In the genomic region with DNA sequence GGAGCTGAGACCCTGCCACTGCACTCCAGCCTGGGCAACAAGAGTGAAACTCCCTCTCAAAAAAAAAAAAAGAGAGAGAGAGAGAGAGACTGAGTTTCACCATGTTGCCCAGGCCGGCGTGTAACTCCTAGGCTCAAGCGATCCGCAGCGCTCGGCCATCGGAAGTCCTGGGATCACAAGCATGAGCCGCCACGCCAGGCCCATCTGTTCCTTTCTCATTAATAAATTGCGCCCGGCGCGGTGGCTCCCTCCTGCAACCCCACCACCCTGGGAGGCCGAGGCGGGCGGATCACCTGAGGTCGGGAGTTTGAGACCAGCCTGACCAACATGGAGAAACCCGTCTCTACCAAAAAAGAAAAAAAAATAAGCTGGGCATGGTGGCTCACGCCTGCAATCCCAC, we compare ENCODE assay signal across 14 cellular contexts. TPM values are rescaled to one million over a fixed set of nuclear protein-coding genes. Genes with fewer than 3 reads are reported as not detected.
"Had no signal": no experiment of that assay in that cellular context is flagged by ENCODE, and none has a peak within 500 bp of the region (broad histone marks: within the 10 kb centered on the region; RNA-seq: fewer than 3 reads in every experiment).

No MANE protein-coding gene starts in this region.

RNA-seq across cellular contexts. Expression of a gene that starts 39.0 kb away (rescaled TPM):
- total RNA-seq: activated B cell treated with CpG ODN at 0.5 μM for 24 hours; activated CD4-positive, alpha-beta memory T cell treated with anti-CD3 and anti-CD28 coated beads for 36 hours; activated CD4-positive, alpha-beta memory T cell treated with anti-CD3 and anti-CD28 coated beads, Interleukin-2, amount 10 ng/mL, durations not matched to agents 7 days and 5 days; activated CD4-positive, alpha-beta T cell treated with anti-CD3 and anti-CD28 coated beads for 36 hours; activated CD4-positive, alpha-beta T cell treated with anti-CD3 and anti-CD28 coated beads, Interleukin-2, amount 10 ng/mL, durations not matched to agents 24 days and 14 days; activated CD4-positive, alpha-beta T cell treated with anti-CD3 and anti-CD28 coated beads, Interleukin-2, amount 10 ng/mL, durations not matched to agents 7 days and 5 days; activated CD8-positive, alpha-beta memory T cell treated with anti-CD3 and anti-CD28 coated beads for 36 hours; activated CD8-positive, alpha-beta T cell treated with anti-CD3 and anti-CD28 coated beads for 36 hours; activated CD8-positive, alpha-beta T cell treated with anti-CD3 and anti-CD28 coated beads, Interleukin-2, amount 10 ng/mL, durations not matched to agents 7 days and 5 days; T-cell; T-helper 1 cell treated with Interleukin-12 subunit alpha and Interleukin-12 subunit beta and Interleukin-4 antibody, amounts not matched to agents 30 ng/mL and 1 ng/mL, for 36 hours; T-helper 17 cell; T-helper 2 cell treated with Interferon-gamma antibody and Interleukin-4, amounts not matched to agents 100 ng/mL and 5 ng/mL, for 36 hours; WTC11 had no signal
